25 cellular contexts compared by ENCODE assay signal in genomic region chr3:15041950-15042349, GRCh38. TPM values are rescaled to one million over a fixed set of nuclear protein-coding genes. Genes with fewer than 3 reads are reported as not detected.
DNase-seq lines count a peak whose midpoint lies in the region; ATAC-seq and TF ChIP-seq lines count a peak whose summit lies in the region.
"Had no signal": no experiment of that assay in that cellular context is flagged by ENCODE, and none has a peak within 500 bp of the region (broad histone marks: within the 10 kb centered on the region; RNA-seq: fewer than 3 reads in every experiment).

No MANE protein-coding gene starts in this region.

- H3K4me1 ChIP-seq in lower lobe of right lung (peaks cover 9% of the 10 kb centered on the region), mammary epithelial cell (ENCODE audit: insufficient read depth, low read length) (no peaks in the 10 kb centered on the region)
- H3K4me1 ChIP-seq: pancreas, tibial artery had no signal

- peak overlapping the region; percentile 56 for H3K27ac Mint-ChIP-seq in stimulated activated naive CD8-positive, alpha-beta T cell treated with anti-CD3 and anti-CD28 coated beads, Interleukin-15, Interleukin-2, amounts not matched to agents 100 ng/mL and 50 ng/mL, for 24 hours
- peak overlapping the region in 1 of 2 donors; percentile 48 for H3K27ac Mint-ChIP-seq in stimulated activated naive CD8-positive, alpha-beta T cell treated with anti-CD3 and anti-CD28 coated beads, Interleukin-15, amount 100 ng/mL, for 72 hours
- peak overlapping the region; percentile 55 for H3K27ac Mint-ChIP-seq in activated naive CD8-positive, alpha-beta T cell treated with anti-CD3 and anti-CD28 coated beads for 36 hours
- H3K27ac Mint-ChIP-seq: activated T-helper 1 cell treated with anti-CD3 and anti-CD28 coated beads, Interleukin-12 subunit alpha, Interleukin-12 subunit beta, Interleukin-2, Interleukin-4 antibody, amounts not matched to agents 30 ng/mL and 10 ng/mL and 1 ng/mL, durations not matched to agents 14 hours and 24 hours and 36 hours had no signal

- dilution Hi-C loops in mammary epithelial cell (cut with HindIII; ENCODE audit: low sequenced_read_pairs) = loop anchor here (10.0 kb wide), 1 partner anchor 57 kb away; no protein-coding TSS in a partner anchor

- DNase-seq in stimulated activated naive CD8-positive, alpha-beta T cell treated with anti-CD3 and anti-CD28 coated beads, Interleukin-15, amount 100 ng/mL, for 72 hours = no peak
- DNase-seq in activated naive CD8-positive, alpha-beta T cell treated with anti-CD3 and anti-CD28 coated beads for 36 hours = no peak
- DNase-seq in lower lobe of right lung (peak; percentile 54), epidermal melanocyte (ENCODE audit: insufficient read length, low spot score) (no peak), middle frontal gyrus (ENCODE audit: extremely low spot score, low spot score) (no peak), mammary epithelial cell (no peak), HUDEP-2 (lab: John Stamatoyannopoulos, UW; ENCODE audit: unreplicated experiment in 76 of 76) (no peak)
- DNase-seq: DMS153; foreskin fibroblast; KBM-7; MG63; midbrain; NCI-H1417; NCI-H446; pancreas; right cardiac atrium; stimulated activated CD4-positive, alpha-beta T cell treated with anti-CD3 and anti-CD28 coated beads, Interleukin-4, amount 100 ng/mL, for 24 hours; stimulated activated naive CD4-positive, alpha-beta T cell treated with Interleukin-2 at 50 U/mL for 16 hours; tibial artery had no signal

- no peaks in the 10 kb centered on the region for H3K9me3 Mint-ChIP-seq in stimulated activated naive CD8-positive, alpha-beta T cell treated with anti-CD3 and anti-CD28 coated beads, Interleukin-15, Interleukin-2, amounts not matched to agents 100 ng/mL and 50 ng/mL, for 24 hours
- no peaks in the 10 kb centered on the region for H3K9me3 Mint-ChIP-seq in stimulated activated naive CD8-positive, alpha-beta T cell treated with anti-CD3 and anti-CD28 coated beads, Interleukin-15, amount 100 ng/mL, for 72 hours
- no peaks in the 10 kb centered on the region for H3K9me3 Mint-ChIP-seq in activated naive CD8-positive, alpha-beta T cell treated with anti-CD3 and anti-CD28 coated beads for 36 hours
- H3K9me3 Mint-ChIP-seq: activated naive CD4-positive, alpha-beta T cell treated with anti-CD3 and anti-CD28 coated beads, Interleukin-2, amount 50 U/mL, for 72 hours; activated T-helper 1 cell treated with anti-CD3 and anti-CD28 coated beads, Interleukin-12 subunit alpha, Interleukin-12 subunit beta, Interleukin-2, Interleukin-4 antibody, amounts not matched to agents 30 ng/mL and 10 ng/mL and 1 ng/mL, durations not matched to agents 14 hours and 24 hours and 36 hours; central memory CD8-positive, alpha-beta T cell; nephron had no signal

- CTCF ChIA-PET in mammary epithelial cell (lab: Charles Lee; ENCODE audit: low non-redundant PET) = no interaction called here

- WGBS in mammary epithelial cell (ENCODE audit: low coverage, missing lambda C conversion rate) = 83% methylated on average over 3 of the region's 3 CpGs

- no peaks in the 10 kb centered on the region for H3K27me3 Mint-ChIP-seq in stimulated activated naive CD8-positive, alpha-beta T cell treated with anti-CD3 and anti-CD28 coated beads, Interleukin-15, Interleukin-2, amounts not matched to agents 100 ng/mL and 50 ng/mL, for 24 hours
- no peaks in the 10 kb centered on the region for H3K27me3 Mint-ChIP-seq in stimulated activated naive CD8-positive, alpha-beta T cell treated with anti-CD3 and anti-CD28 coated beads, Interleukin-15, amount 100 ng/mL, for 72 hours
- no peaks in the 10 kb centered on the region for H3K27me3 Mint-ChIP-seq in activated naive CD8-positive, alpha-beta T cell treated with anti-CD3 and anti-CD28 coated beads for 36 hours
- H3K27me3 Mint-ChIP-seq: central memory CD8-positive, alpha-beta T cell had no signal

- peaks cover 2% of the 10 kb centered on the region for H4K20me1 ChIP-seq in mammary epithelial cell (ENCODE audit: insufficient read depth, low read length)

- no peaks in the 10 kb centered on the region for H3K79me2 ChIP-seq in mammary epithelial cell (ENCODE audit: insufficient read depth, low read length)

- H3K27ac ChIP-seq in lower lobe of right lung (no peak overlapping the region), mammary epithelial cell (ENCODE audit: insufficient read depth, low read depth, low read length) (no peak overlapping the region)
- H3K27ac ChIP-seq: pancreas, RWPE1, tibial artery had no signal

- H3K4me3 ChIP-seq in lower lobe of right lung (no peak overlapping the region), mammary epithelial cell (replicated peaks in 1 of 3; ENCODE audit: insufficient read depth in 1 of 3, low read depth in 2 of 3, low read length in 3 of 3) (no peak overlapping the region)
- H3K4me3 ChIP-seq: MG63, pancreas, tibial artery had no signal

- H2AFZ ChIP-seq in mammary epithelial cell (ENCODE audit: low read depth, low read length) = no peak overlapping the region

- H3K4me1 Mint-ChIP-seq in stimulated activated naive CD8-positive, alpha-beta T cell treated with anti-CD3 and anti-CD28 coated beads, Interleukin-15, Interleukin-2, amounts not matched to agents 100 ng/mL and 50 ng/mL, for 24 hours (ENCODE audit: low read depth) = peaks cover 19% of the 10 kb centered on the region
- H3K4me1 Mint-ChIP-seq in stimulated activated naive CD8-positive, alpha-beta T cell treated with anti-CD3 and anti-CD28 coated beads, Interleukin-15, amount 100 ng/mL, for 72 hours = peaks cover 48% of the 10 kb centered on the region
- peaks cover 25% of the 10 kb centered on the region for H3K4me1 Mint-ChIP-seq in activated naive CD8-positive, alpha-beta T cell treated with anti-CD3 and anti-CD28 coated beads for 36 hours

- no TSS peak for BruUV-seq in mammary epithelial cell (replicated peaks; lab: Mats Ljungman, UMichigan)

- H3K9me3 ChIP-seq in lower lobe of right lung = no peaks in the 10 kb centered on the region
- H3K9me3 ChIP-seq in mammary epithelial cell (replicated peaks; ENCODE audit: insufficient read depth, low read length) = no peaks in the 10 kb centered on the region
- H3K9me3 ChIP-seq: MG63, pancreas, tibial artery had no signal

- TF ChIP-seq CTCF in lower lobe of right lung (IDR thresholded peaks at IDR 0.05) = no peak
- TF ChIP-seq CTCF in mammary epithelial cell (conservative IDR thresholded peaks at IDR 0.05 in 1 of 2, IDR thresholded peaks at IDR 0.05 in 1 of 2; ENCODE audit: extremely low read depth in 1 of 2, insufficient read depth in 1 of 2, low read depth in 1 of 2, low read length in 2 of 2) = no peak

- peaks cover 99% of the 10 kb centered on the region for H3K36me3 ChIP-seq in lower lobe of right lung
- H3K36me3 ChIP-seq in mammary epithelial cell (ENCODE audit: insufficient read depth, low read length) = peaks cover 30% of the 10 kb centered on the region

- H3K27me3 ChIP-seq in lower lobe of right lung (ENCODE audit: low read depth) (no peaks in the 10 kb centered on the region), mammary epithelial cell (ENCODE audit: insufficient read depth, low read length) (no peaks in the 10 kb centered on the region)
- H3K27me3 ChIP-seq: MG63, pancreas, tibial artery had no signal

- no peak overlapping the region for H3K4me2 ChIP-seq in mammary epithelial cell (ENCODE audit: insufficient read depth, low read depth, low read length)

- ATAC-seq in stimulated activated naive CD8-positive, alpha-beta T cell treated with anti-CD3 and anti-CD28 coated beads, Interleukin-15, amount 100 ng/mL, for 72 hours = no peak
- peak; percentile 56 to 76 for ATAC-seq in lower lobe of right lung
- ATAC-seq: activated naive CD4-positive, alpha-beta T cell treated with anti-CD3 and anti-CD28 coated beads, Interleukin-2, amount 50 U/mL, for 72 hours; right cardiac atrium had no signal

- intact Hi-C loops in lower lobe of right lung (cut with DNase I) (no loop called here), mammary epithelial cell (cut with micrococcal nuclease) (no loop called here)

- H3K36me3 Mint-ChIP-seq in stimulated activated naive CD8-positive, alpha-beta T cell treated with anti-CD3 and anti-CD28 coated beads, Interleukin-15, Interleukin-2, amounts not matched to agents 100 ng/mL and 50 ng/mL, for 24 hours (ENCODE audit: low read depth) = peaks cover 81% of the 10 kb centered on the region
- peaks cover 16% of the 10 kb centered on the region for H3K36me3 Mint-ChIP-seq in activated naive CD8-positive, alpha-beta T cell treated with anti-CD3 and anti-CD28 coated beads for 36 hours

- H3K4me3 Mint-ChIP-seq in stimulated activated naive CD8-positive, alpha-beta T cell treated with anti-CD3 and anti-CD28 coated beads, Interleukin-15, Interleukin-2, amounts not matched to agents 100 ng/mL and 50 ng/mL, for 24 hours = no peak overlapping the region
- no peak overlapping the region for H3K4me3 Mint-ChIP-seq in stimulated activated naive CD8-positive, alpha-beta T cell treated with anti-CD3 and anti-CD28 coated beads, Interleukin-15, amount 100 ng/mL, for 72 hours
- no peak overlapping the region for H3K4me3 Mint-ChIP-seq in activated naive CD8-positive, alpha-beta T cell treated with anti-CD3 and anti-CD28 coated beads for 36 hours
- H3K4me3 Mint-ChIP-seq: activated T-helper 1 cell treated with anti-CD3 and anti-CD28 coated beads, Interleukin-12 subunit alpha, Interleukin-12 subunit beta, Interleukin-2, Interleukin-4 antibody, amounts not matched to agents 30 ng/mL and 10 ng/mL and 1 ng/mL, durations not matched to agents 14 hours and 24 hours and 36 hours; central memory CD8-positive, alpha-beta T cell; nephron had no signal

- in situ Hi-C loops in mammary epithelial cell (cut with MboI; ENCODE audit: low sequenced_read_pairs in 2 of 2) = no loop called here

- no peak overlapping the region for H3K9ac ChIP-seq in mammary epithelial cell (ENCODE audit: insufficient read depth, low read length)

RNA-seq across cellular contexts. Expression of gene MRPS25, which starts 23.2 kb away (rescaled TPM):
- 10 to 100 TPM; 78.0 to 86.4 TPM for total RNA-seq in activated naive CD8-positive, alpha-beta T cell treated with anti-CD3 and anti-CD28 coated beads for 36 hours
- total RNA-seq in lower lobe of right lung (73.5 TPM), mammary epithelial cell (10 to 100 TPM; 15.2 to 62.5 TPM)
- 45.6 TPM for polyA plus RNA-seq in mammary epithelial cell
- 18.6 TPM for polyA minus RNA-seq in mammary epithelial cell

RNA-seq across cellular contexts. Expression of gene RBSN, which starts 57.0 kb away (rescaled TPM):
- 1 to 10 TPM; 7.9 to 8.6 TPM for total RNA-seq in activated naive CD8-positive, alpha-beta T cell treated with anti-CD3 and anti-CD28 coated beads for 36 hours
- total RNA-seq in lower lobe of right lung (29.7 TPM), mammary epithelial cell (10 to 100 TPM; 21.7 to 23.1 TPM)
- 6.3 TPM for polyA plus RNA-seq in mammary epithelial cell
- polyA minus RNA-seq in mammary epithelial cell = 27.1 TPM
